ENCODE assay signal across 9 cellular contexts in the genomic region with DNA sequence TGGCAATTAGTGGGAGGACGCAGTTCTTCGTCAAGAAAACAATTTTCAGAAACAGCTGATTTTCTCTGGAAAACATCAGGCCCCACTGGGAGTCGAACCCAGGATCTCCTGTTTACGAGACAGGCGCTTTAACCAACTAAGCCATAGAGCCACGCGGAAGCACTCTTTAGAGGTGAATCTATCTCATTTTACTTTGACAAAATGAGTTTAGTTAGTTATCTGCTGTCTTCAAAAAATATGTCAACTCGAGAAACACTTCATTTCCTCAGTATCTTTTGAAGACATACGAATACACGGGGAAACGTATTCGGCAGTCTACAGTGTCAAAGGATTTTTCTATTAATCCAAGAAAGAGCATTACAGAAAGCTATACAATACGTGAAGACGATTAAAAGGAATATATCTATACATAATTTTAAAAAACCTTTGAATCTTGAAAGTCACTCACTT. TPM values are rescaled to one million over a fixed set of nuclear protein-coding genes. Genes with fewer than 3 reads are reported as not detected.
DNase-seq lines count a peak whose midpoint lies in the region; ATAC-seq and TF ChIP-seq lines count a peak whose summit lies in the region.
"Had no signal": no experiment of that assay in that cellular context is flagged by ENCODE, and none has a peak within 500 bp of the region (broad histone marks: within the 10 kb centered on the region; RNA-seq: fewer than 3 reads in every experiment).

No MANE protein-coding gene starts in this region.

- H3K4me3 ChIP-seq in hepatocyte, result peak overlapping the region; percentile 23

- no peaks in the 10 kb centered on the region for H4K20me1 ChIP-seq in hepatocyte (ENCODE audit: insufficient read depth, poor library complexity, severe bottlenecking)

- H3K9me3 ChIP-seq in hepatocyte (ENCODE audit: low read depth), result no peaks in the 10 kb centered on the region

- peak; percentile 65 for DNase-seq in ELF-1 (ENCODE audit: low read depth, low spot score)
- DNase-seq in KG1 (lab: John Stamatoyannopoulos, UW), result peak; percentile 66
- DNase-seq in activated CD8-positive, alpha-beta memory T cell treated with anti-CD3 and anti-CD28 coated beads, Interleukin-2, amount 50 U/mL, for 48 hours, result peak; percentile 67
- DNase-seq in hepatocyte (ENCODE audit: low spot score), result peak; percentile 71
- DNase-seq in stimulated activated CD4-positive, alpha-beta T cell treated with anti-CD3 and anti-CD28 coated beads, TNF-alpha, amount 100 ng/mL, for 48 hours (ENCODE audit: low read depth in 3 of 3), result peak in 2 of 3 donors; percentile 8 to 13
- no peak for DNase-seq in NCI-H2081 treated with DMSO at 0.1 percent for 48 hours (lab: John Stamatoyannopoulos, UW)
- no peak for DNase-seq in germinal center (ENCODE audit: low spot score)

- H3K27me3 ChIP-seq in hepatocyte, result no peaks in the 10 kb centered on the region

- no peaks in the 10 kb centered on the region for H3K9me2 ChIP-seq in hepatocyte (replicated peaks; ENCODE audit: insufficient read depth)

- no peak for ATAC-seq in HG02763 (IDR thresholded peaks at IDR 0.05; ENCODE audit: unreplicated experiment)

- no peaks in the 10 kb centered on the region for H3K4me1 ChIP-seq in hepatocyte (ENCODE audit: insufficient read depth)

- H3K27ac ChIP-seq in hepatocyte, result peak overlapping the region; percentile 96

- WGBS in hepatocyte (ENCODE audit: low lambda C conversion rate, missing lambda C conversion rate), result 17% methylated on average over 14 of the region's 14 CpGs

- no peaks in the 10 kb centered on the region for H3K79me2 ChIP-seq in hepatocyte

- TF ChIP-seq CTCF in hepatocyte (IDR thresholded peaks at IDR 0.05; ENCODE audit: poor library complexity), result no peak

- peak overlapping the region; percentile 67 for H2AFZ ChIP-seq in hepatocyte

- no peaks in the 10 kb centered on the region for H3K36me3 ChIP-seq in hepatocyte (replicated peaks; ENCODE audit: insufficient read depth, low read depth)

- H3K4me2 ChIP-seq in hepatocyte, result peak overlapping the region; percentile 74

RNA-seq across cellular contexts. Expression of a gene that starts 26.7 kb away (rescaled TPM):
- total RNA-seq in hepatocyte, result not detected in 2 replicates
- polyA plus RNA-seq in hepatocyte, result 0.41 TPM in 1 of 2 replicates, not detected in the other
- total RNA-seq: T-helper 2 cell treated with Interferon-gamma antibody and Interleukin-4, amounts not matched to agents 100 ng/mL and 5 ng/mL, for 36 hours had no signal

RNA-seq across cellular contexts. Expression of a gene that starts 36.7 kb away (rescaled TPM):
- not detected in 2 replicates for total RNA-seq in hepatocyte
- not detected in 2 replicates for polyA plus RNA-seq in hepatocyte
- total RNA-seq: T-helper 2 cell treated with Interferon-gamma antibody and Interleukin-4, amounts not matched to agents 100 ng/mL and 5 ng/mL, for 36 hours had no signal

RNA-seq across cellular contexts. Expression of a gene that starts 45.6 kb away (rescaled TPM):
- total RNA-seq in hepatocyte, result 1.9 and 5.6 TPM in 2 replicates
- polyA plus RNA-seq in hepatocyte, result 0.48 and 1.4 TPM in 2 replicates

Comparison
In these comparisons a context has a peak if more than half of its experiments do, and no peak if none do; other contexts are left out.
1. DNase-seq: peak in ELF-1 (single experiment), KG1 (single experiment), activated CD8-positive, alpha-beta memory T cell treated with anti-CD3 and anti-CD28 coated beads, Interleukin-2, amount 50 U/mL, for 48 hours (single experiment), hepatocyte (single experiment) and stimulated activated CD4-positive, alpha-beta T cell treated with anti-CD3 and anti-CD28 coated beads, TNF-alpha, amount 100 ng/mL, for 48 hours (2 of 3); none in NCI-H2081 treated with DMSO at 0.1 percent for 48 hours (single experiment) and germinal center (single experiment).